ENCODE assay signal across 28 cellular contexts in the genomic region with DNA sequence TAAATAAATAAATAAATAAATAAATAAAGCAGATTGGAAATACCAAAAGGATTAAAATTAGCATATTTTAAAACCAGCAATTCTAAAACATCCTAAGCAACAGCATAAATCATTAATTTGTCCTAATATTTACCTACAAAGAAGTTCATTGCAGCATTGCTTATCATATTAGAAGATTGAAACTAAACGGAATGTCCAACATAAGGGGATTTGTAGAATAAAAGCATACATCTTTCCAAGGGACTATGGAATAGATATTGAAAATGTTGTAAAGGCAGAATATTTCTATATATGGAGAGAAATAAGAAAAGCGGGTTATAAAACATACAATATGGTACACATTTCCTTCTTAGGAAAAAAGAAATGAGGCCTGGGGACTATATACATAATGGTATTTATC.
"Had no signal": no experiment of that assay in that cellular context is flagged by ENCODE, and none has a peak within 500 bp of the region (broad histone marks: within the 10 kb centered on the region; RNA-seq: fewer than 3 reads in every experiment).

No MANE protein-coding gene starts in this region.

- H3K9ac ChIP-seq: neural progenitor cell, parathyroid adenoma had no signal

- DNase-seq: naive thymus-derived CD4-positive, alpha-beta T cell; natural killer cell; occipital lobe; ovary; posterior cingulate gyrus; psoas muscle; right cardiac atrium; spleen; stimulated activated CD4-positive, alpha-beta T cell treated with anti-CD3 and anti-CD28 coated beads, Interleukin-12 subunit alpha, Interleukin-12 subunit beta, amount 100 ng/mL, for 4 hours; stimulated activated CD4-positive, alpha-beta T cell treated with anti-CD3 and anti-CD28 coated beads, Interleukin-1b, Interleukin-23, amount 100 ng/mL, for 48 hours; stimulated activated CD4-positive, alpha-beta T cell treated with anti-CD3 and anti-CD28 coated beads, Interleukin-4, amount 100 ng/mL, for 1 hour; stimulated activated CD4-positive, alpha-beta T cell treated with anti-CD3 and anti-CD28 coated beads, Interleukin-4, amount 100 ng/mL, for 4 hours; stimulated activated CD8-positive, alpha-beta memory T cell treated with anti-CD3 and anti-CD28 coated beads, Interleukin-4, amount 100 ng/mL, for 48 hours; stimulated activated naive B cell treated with anti-CD40 and anti-IgM and Interleukin-4, amounts not matched to agents 10 μg/mL and 1 μg/mL and 100 μg/mL, for 72 hours; stimulated activated naive CD8-positive, alpha-beta T cell treated with anti-CD3 and anti-CD28 coated beads, Interleukin-15, amount 100 ng/mL, for 72 hours; stimulated activated naive CD8-positive, alpha-beta T cell treated with anti-CD3 and anti-CD28 coated beads, Interleukin-15, Interleukin-2, amounts not matched to agents 100 U/mL and 50 U/mL, for 24 hours; substantia nigra; testis; tibial artery; transverse colon; upper lobe of right lung; uterus had no signal

- H3K27me3 ChIP-seq: neural progenitor cell, ovary, suprapubic skin, testis, tibial artery, transverse colon, upper lobe of right lung, uterus had no signal

- H3K27ac ChIP-seq: neural progenitor cell, ovary, parathyroid adenoma, psoas muscle, skin epidermis, spleen, suprapubic skin, testis, tibial artery, transverse colon, uterus had no signal

- H3K4me2 ChIP-seq: neural progenitor cell, smooth muscle cell had no signal

- H3K79me2 ChIP-seq: parathyroid adenoma had no signal

- H3K4me1 ChIP-seq: parathyroid adenoma, psoas muscle, uterus had no signal

- ATAC-seq: naive thymus-derived CD4-positive, alpha-beta T cell; natural killer cell; psoas muscle; right cardiac atrium; sciatic nerve; stimulated activated naive B cell treated with anti-CD40 and anti-IgM and Interleukin-4, amounts not matched to agents 10 μg/mL and 1 μg/mL and 100 μg/mL, for 72 hours; stimulated activated naive CD8-positive, alpha-beta T cell treated with anti-CD3 and anti-CD28 coated beads, Interleukin-15, amount 100 ng/mL, for 72 hours; stimulated activated naive CD8-positive, alpha-beta T cell treated with anti-CD3 and anti-CD28 coated beads, Interleukin-15, Interleukin-2, amounts not matched to agents 100 U/mL and 50 U/mL, for 24 hours; upper lobe of right lung had no signal

- H3K36me3 ChIP-seq: neural progenitor cell, ovary, spleen, suprapubic skin, tibial artery, transverse colon, upper lobe of right lung, uterus had no signal

- H3K4me3 ChIP-seq: neural progenitor cell, ovary, psoas muscle, skin epidermis, smooth muscle cell, spleen, suprapubic skin, testis, tibial artery, transverse colon, upper lobe of right lung, uterus had no signal

- H2AFZ ChIP-seq: parathyroid adenoma had no signal

- H3K9me3 ChIP-seq: psoas muscle, suprapubic skin, testis, tibial artery, transverse colon, upper lobe of right lung, uterus had no signal
